In genomic region chr3:149373235-149374125, GRCh38 we compare ENCODE assay signal across 12 cellular contexts. TPM values are rescaled to one million over a fixed set of nuclear protein-coding genes. Genes with fewer than 3 reads are reported as not detected.
A peak's percentile ranks its signal among the peaks of the same experiment; 100 is the strongest.
DNase-seq lines count a peak whose midpoint lies in the region; ATAC-seq and TF ChIP-seq lines count a peak whose summit lies in the region.
"Had no signal": no experiment of that assay in that cellular context is flagged by ENCODE, and none has a peak within 500 bp of the region (broad histone marks: within the 10 kb centered on the region; RNA-seq: fewer than 3 reads in every experiment).

No MANE protein-coding gene starts in this region.

- TF ChIP-seq CTCF in Panc1 (IDR thresholded peaks at IDR 0.05) (no peak), esophagus muscularis mucosa (IDR thresholded peaks at IDR 0.05) (no peak), gastrocnemius medialis (IDR thresholded peaks at IDR 0.05 in 4 of 5, conservative IDR thresholded peaks at IDR 0.05 in 1 of 5) (no peak)

- WGBS in esophagus muscularis mucosa: 57% methylated on average over 2 of the region's 2 CpGs

- no TSS peak for BruUV-seq in Panc1 (replicated peaks; lab: Mats Ljungman, UMichigan)

- H3K4me3 ChIP-seq in Panc1 (ENCODE audit: low read depth in 2 of 2, low read length in 2 of 2) (peak overlapping the region; percentile 88 to 97), esophagus muscularis mucosa (peak overlapping the region in 2 of 4 donors; percentile 3 to 27), gastrocnemius medialis (peak overlapping the region in 2 of 4 donors; percentile 2 to 54)
- H3K4me3 ChIP-seq in naive thymus-derived CD4-positive, alpha-beta T cell (ENCODE audit: low read length): no peak overlapping the region

- CTCF ChIA-PET in Panc1 (lab: Charles Lee): interaction anchor here (1.4 kb wide), 1 partner anchor 116 kb away, joined by 4 read pairs; no protein-coding TSS in a partner anchor
- CTCF ChIA-PET in naive thymus-derived CD4-positive, alpha-beta T cell (lab: Charles Lee): no interaction called here

- peaks cover 67% of the 10 kb centered on the region for H3K36me3 ChIP-seq in Panc1 (ENCODE audit: control insufficient read depth, insufficient read depth, low read length)
- H3K36me3 ChIP-seq in esophagus muscularis mucosa: peaks cover 0 to 60% (median 0%) of the 10 kb centered on the region in 4 donors
- no peaks in the 10 kb centered on the region for H3K36me3 ChIP-seq in gastrocnemius medialis
- no peaks in the 10 kb centered on the region for H3K36me3 ChIP-seq in naive thymus-derived CD4-positive, alpha-beta T cell (ENCODE audit: control insufficient read depth in 2 of 3, insufficient read depth in 3 of 3, low read length in 3 of 3)

- H3K4me1 ChIP-seq in Panc1 (ENCODE audit: control insufficient read depth, insufficient read depth, low read length) (peaks cover 71% of the 10 kb centered on the region), esophagus muscularis mucosa (peaks cover 19 to 47% (median 41%) of the 10 kb centered on the region in 4 donors), gastrocnemius medialis (peaks cover 3 to 26% of the 10 kb centered on the region in 2 donors)
- H3K4me1 ChIP-seq in naive thymus-derived CD4-positive, alpha-beta T cell (ENCODE audit: control insufficient read depth in 2 of 2, insufficient read depth in 2 of 2, low read length in 2 of 2): no peaks in the 10 kb centered on the region

- intact Hi-C loops in Panc1 (cut with micrococcal nuclease; ENCODE audit: unreplicated experiment) (no loop called here), esophagus muscularis mucosa (cut with DNase I) (no loop called here), gastrocnemius medialis (cut with DNase I; ENCODE audit: low total_unique reads) (no loop called here)
- intact Hi-C loops in naive thymus-derived CD4-positive, alpha-beta T cell (cut with micrococcal nuclease): no loop called here

- H3K4me1 Mint-ChIP-seq in naive thymus-derived CD4-positive, alpha-beta T cell: peaks cover 0 to 2% (median 0%) of the 10 kb centered on the region in 7 donors

- no peak overlapping the region for H3K4me3 Mint-ChIP-seq in naive thymus-derived CD4-positive, alpha-beta T cell

- ATAC-seq in Panc1: no peak
- peak in 1 of 2 donors; percentile 42 for ATAC-seq in gastrocnemius medialis
- ATAC-seq in naive thymus-derived CD4-positive, alpha-beta T cell: no peak
- no peak for ATAC-seq in GM18867 (IDR thresholded peaks at IDR 0.05; ENCODE audit: unreplicated experiment)

- H3K27me3 ChIP-seq in Panc1 (ENCODE audit: control insufficient read depth, insufficient read depth, low read length) (no peaks in the 10 kb centered on the region), esophagus muscularis mucosa (no peaks in the 10 kb centered on the region), gastrocnemius medialis (no peaks in the 10 kb centered on the region)
- no peaks in the 10 kb centered on the region for H3K27me3 ChIP-seq in naive thymus-derived CD4-positive, alpha-beta T cell (ENCODE audit: control insufficient read depth in 2 of 2, insufficient read depth in 2 of 2, low read length in 2 of 2)

- peaks cover 14 to 29% (median 23%) of the 10 kb centered on the region in 5 donors for H3K27me3 Mint-ChIP-seq in naive thymus-derived CD4-positive, alpha-beta T cell

- H3K9me3 Mint-ChIP-seq in naive thymus-derived CD4-positive, alpha-beta T cell: peaks cover 0 to under 1% (median 0%) of the 10 kb centered on the region in 11 donors

- no peak for TF ChIP-seq EP300 in esophagus muscularis mucosa (IDR thresholded peaks at IDR 0.05)

- H3K27ac Mint-ChIP-seq in naive thymus-derived CD4-positive, alpha-beta T cell: no peak overlapping the region

- in situ Hi-C loops in Panc1 (cut with HindIII; ENCODE audit: low pct_unique_long_range_greater_than_20kb, low sequenced_read_pairs) (no loop called here), gastrocnemius medialis (cut with MboI; ENCODE audit: low sequenced_read_pairs in 4 of 4) (no loop called here)

- DNase-seq in GM03348 (ENCODE audit: low spot score): peak; percentile 73
- DNase-seq in Panc1 (ENCODE audit: low read depth, low spot score): no peak
- no peak for DNase-seq in esophagus muscularis mucosa (ENCODE audit: extremely low spot score)
- DNase-seq in gastrocnemius medialis: no peak
- no peak for DNase-seq in naive thymus-derived CD4-positive, alpha-beta T cell
- no peak for DNase-seq in GDM1 (lab: John Stamatoyannopoulos, UW)
- no peak for DNase-seq in OCI-M2 (lab: John Stamatoyannopoulos, UW; ENCODE audit: unreplicated experiment)
- DNase-seq: activated CD8-positive, alpha-beta memory T cell treated with anti-CD3 and anti-CD28 coated beads, Interleukin-2, amount 50 U/mL, for 4 hours; caudate nucleus; kidney; T-helper 1 cell had no signal

- H3K27ac ChIP-seq in Panc1 (ENCODE audit: low read length): peak overlapping the region; percentile 100
- H3K27ac ChIP-seq in esophagus muscularis mucosa (replicated peaks in 1 of 4): peak overlapping the region in 3 of 4 donors; percentile 9 to 35 (median 33)
- H3K27ac ChIP-seq in gastrocnemius medialis: peak overlapping the region; percentile 55 to 81 (median 70)
- no peak overlapping the region for H3K27ac ChIP-seq in naive thymus-derived CD4-positive, alpha-beta T cell (ENCODE audit: low read depth, low read length)

- no peak for TF ChIP-seq POLR2A in esophagus muscularis mucosa (IDR thresholded peaks at IDR 0.05; ENCODE audit: low read depth)
- TF ChIP-seq POLR2A in gastrocnemius medialis (IDR thresholded peaks at IDR 0.05): no peak

- no peaks in the 10 kb centered on the region for H3K9me3 ChIP-seq in Panc1 (ENCODE audit: control insufficient read depth, insufficient read depth, low read depth, low read length)
- H3K9me3 ChIP-seq in esophagus muscularis mucosa: no peaks in the 10 kb centered on the region
- no peaks in the 10 kb centered on the region for H3K9me3 ChIP-seq in gastrocnemius medialis
- no peaks in the 10 kb centered on the region for H3K9me3 ChIP-seq in naive thymus-derived CD4-positive, alpha-beta T cell (ENCODE audit: control insufficient read depth in 2 of 3, low read length in 3 of 3)

- POLR2A ChIA-PET in Panc1 (lab: Charles Lee): interaction anchor here (0.6 to 2.1 kb wide), 8 partner anchors 11 to 284 kb away, joined by 3 to 8 read pairs (median 4); partner anchors contain the start of gene WWTR1
- POLR2A ChIA-PET in naive thymus-derived CD4-positive, alpha-beta T cell (lab: Charles Lee): no interaction called here

- H3K36me3 Mint-ChIP-seq in naive thymus-derived CD4-positive, alpha-beta T cell: no peaks in the 10 kb centered on the region

RNA-seq across cellular contexts. Expression of gene TM4SF1, which starts 4.0 kb away (rescaled TPM):
- 1,063 TPM for total RNA-seq in Panc1 (2021; ENCODE audit: unreplicated experiment)
- 1,714 TPM for polyA plus RNA-seq in Panc1 (2012; ENCODE audit: insufficient read length)
- 100 to 1,000 TPM in 1 of 4 donors, 10 to 100 TPM in 3; 28.7 to 151 (median 77.7) TPM for total RNA-seq in esophagus muscularis mucosa
- 10 to 100 TPM; 23.0 to 43.8 (median 38.6) TPM for total RNA-seq in gastrocnemius medialis
- not detected for total RNA-seq in naive thymus-derived CD4-positive, alpha-beta T cell
- polyA plus RNA-seq in naive thymus-derived CD4-positive, alpha-beta T cell: not detected

RNA-seq across cellular contexts. Expression of gene TM4SF18, which starts 40.0 kb away (rescaled TPM):
- total RNA-seq in Panc1 (2021; ENCODE audit: unreplicated experiment): 54.5 TPM
- polyA plus RNA-seq in Panc1 (2012; ENCODE audit: insufficient read length): 34.5 TPM
- 10 to 100 TPM in 1 of 4 donors, 1 to 10 TPM in 2, under 1 TPM in 1; 0.83 to 10.6 (median 6.5) TPM for total RNA-seq in esophagus muscularis mucosa
- 10 to 100 TPM in 1 of 4 donors, 1 to 10 TPM in 3; 4.1 to 13.6 (median 5.9) TPM for total RNA-seq in gastrocnemius medialis
- total RNA-seq in naive thymus-derived CD4-positive, alpha-beta T cell: not detected
- not detected for polyA plus RNA-seq in naive thymus-derived CD4-positive, alpha-beta T cell

Comparison
In these comparisons a context has a peak if more than half of its experiments do, and no peak if none do; other contexts are left out.
1. RNA of gene TM4SF1, which starts 4.0 kb away (total RNA-seq): 1,063 TPM in Panc1 (single experiment), 28.7 to 151 TPM in esophagus muscularis mucosa and 23.0 to 43.8 TPM in gastrocnemius medialis; not detected in naive thymus-derived CD4-positive, alpha-beta T cell; every median in the first group is over 10 times any median in the second.